ENCODE assay signal across 27 cellular contexts in the genomic region with DNA sequence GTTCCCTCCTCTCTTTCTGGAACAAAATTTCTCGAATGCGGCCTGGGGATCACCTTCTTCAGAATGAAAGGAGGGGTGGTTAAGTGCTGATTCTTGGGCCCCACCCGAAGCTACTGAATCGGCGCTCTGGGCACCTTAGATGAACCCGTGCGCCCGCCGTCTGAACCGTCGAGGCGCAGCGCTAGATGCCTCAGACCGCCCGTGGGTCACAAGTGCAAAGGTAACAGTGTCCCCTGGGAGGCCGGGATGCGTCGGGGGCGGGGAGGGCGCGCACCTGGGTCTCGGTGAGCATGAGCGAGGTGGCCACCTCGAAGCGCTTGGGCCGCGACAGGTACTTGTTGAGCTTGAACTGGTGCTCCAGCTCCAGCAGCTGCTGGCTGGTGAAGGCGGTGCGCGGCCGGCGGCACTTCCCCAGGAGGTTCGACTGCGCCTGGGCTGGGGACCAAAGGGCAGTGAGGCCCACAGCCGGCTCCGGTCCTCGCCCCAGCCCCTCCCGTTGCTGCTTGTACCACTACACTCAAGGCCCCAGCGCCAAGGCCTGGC. TPM values are rescaled to one million over a fixed set of nuclear protein-coding genes. Genes with fewer than 3 reads are reported as not detected.
DNase-seq lines count a peak whose midpoint lies in the region; ATAC-seq, FAIRE-seq and TF ChIP-seq lines count a peak whose summit lies in the region.
"Had no signal": no experiment of that assay in that cellular context is flagged by ENCODE, and none has a peak within 500 bp of the region (broad histone marks: within the 10 kb centered on the region; RNA-seq: fewer than 3 reads in every experiment).

No MANE protein-coding gene starts in this region.

- peak overlapping the region in 1 of 2 donors; percentile 58 for H3K9ac ChIP-seq in colonic mucosa (ENCODE audit: low read depth in 2 of 2, low read length in 2 of 2)
- H3K9ac ChIP-seq in mesendoderm (ENCODE audit: low read length) = no peak overlapping the region
- H3K9ac ChIP-seq in kidney (ENCODE audit: low read length in 2 of 2) = no peak overlapping the region

- peaks cover 79% of the 10 kb centered on the region for H3K27me3 Mint-ChIP-seq in activated CD8-positive, alpha-beta memory T cell treated with anti-CD3 and anti-CD28 coated beads, Interleukin-2, amount 10 ng/mL, durations not matched to agents 7 days and 5 days

- no peak for TF ChIP-seq CTCF in colonic mucosa (IDR thresholded peaks at IDR 0.05)
- no peak for TF ChIP-seq CTCF in upper lobe of right lung (IDR thresholded peaks at IDR 0.05)
- TF ChIP-seq CTCF in kidney (IDR thresholded peaks at IDR 0.05; ENCODE audit: borderline replicate concordance, extremely low read depth, insufficient read depth) = no peak

- no peaks in the 10 kb centered on the region for H3K36me3 Mint-ChIP-seq in activated CD8-positive, alpha-beta memory T cell treated with anti-CD3 and anti-CD28 coated beads, Interleukin-2, amount 10 ng/mL, durations not matched to agents 7 days and 5 days
- H3K36me3 Mint-ChIP-seq: T-cell had no signal

- no peak for ATAC-seq in activated CD8-positive, alpha-beta memory T cell treated with anti-CD3 and anti-CD28 coated beads, Interleukin-2, amount 10 ng/mL, durations not matched to agents 7 days and 5 days
- ATAC-seq in upper lobe of right lung (no peak), GM18868 (IDR thresholded peaks at IDR 0.05; ENCODE audit: unreplicated experiment) (no peak)
- ATAC-seq: A549, left lung, T-cell had no signal

- H3K9me3 Mint-ChIP-seq in activated CD8-positive, alpha-beta memory T cell treated with anti-CD3 and anti-CD28 coated beads, Interleukin-2, amount 10 ng/mL, durations not matched to agents 7 days and 5 days (ENCODE audit: low read depth) = no peaks in the 10 kb centered on the region
- H3K9me3 Mint-ChIP-seq: activated naive CD4-positive, alpha-beta T cell treated with anti-CD3 and anti-CD28 coated beads for 36 hours; neural crest cell; T-cell had no signal

- H3K9me3 ChIP-seq in colonic mucosa = no peaks in the 10 kb centered on the region
- H3K9me3 ChIP-seq in upper lobe of right lung = no peaks in the 10 kb centered on the region
- no peaks in the 10 kb centered on the region for H3K9me3 ChIP-seq in kidney (ENCODE audit: control insufficient read depth in 1 of 2, low read length in 2 of 2)
- H3K9me3 ChIP-seq: A549, esophagus squamous epithelium, left lung, uterus had no signal

- FAIRE-seq in kidney (lab: Jason Lieb, UNC) = no peak
- FAIRE-seq: A549, D721Med had no signal

- no peak overlapping the region for H3K4me3 Mint-ChIP-seq in activated CD8-positive, alpha-beta memory T cell treated with anti-CD3 and anti-CD28 coated beads, Interleukin-2, amount 10 ng/mL, durations not matched to agents 7 days and 5 days
- H3K4me3 Mint-ChIP-seq: T-cell had no signal

- no peak overlapping the region for H3K4ac ChIP-seq in mesendoderm (ENCODE audit: low read depth, low read length)

- H3K23ac ChIP-seq in mesendoderm (ENCODE audit: low read length) = no peak overlapping the region

- H4K8ac ChIP-seq in mesendoderm (ENCODE audit: low read depth, low read length) = no peak overlapping the region

- no peak overlapping the region for H2BK5ac ChIP-seq in mesendoderm (ENCODE audit: low read length)

- H4K5ac ChIP-seq in mesendoderm (ENCODE audit: low read length) = no peak overlapping the region

- no peaks in the 10 kb centered on the region for H3K79me1 ChIP-seq in mesendoderm (ENCODE audit: low read length)

- peaks cover 22% of the 10 kb centered on the region for H3K4me1 ChIP-seq in colonic mucosa
- H3K4me1 ChIP-seq in mesendoderm (ENCODE audit: control insufficient read depth, low read depth, low read length) = no peaks in the 10 kb centered on the region
- H3K4me1 ChIP-seq in upper lobe of right lung = peaks cover 28% of the 10 kb centered on the region
- H3K4me1 ChIP-seq in kidney (ENCODE audit: control insufficient read depth in 1 of 2, insufficient read depth in 1 of 2, low read depth in 1 of 2, low read length in 2 of 2) = peaks cover 0 to 5% of the 10 kb centered on the region in 2 donors

- no peak overlapping the region for H3K27ac Mint-ChIP-seq in activated CD8-positive, alpha-beta memory T cell treated with anti-CD3 and anti-CD28 coated beads, Interleukin-2, amount 10 ng/mL, durations not matched to agents 7 days and 5 days
- H3K27ac Mint-ChIP-seq: activated naive CD4-positive, alpha-beta T cell treated with anti-CD3 and anti-CD28 coated beads for 36 hours; T-cell had no signal

- CTCF ChIA-PET in activated CD8-positive, alpha-beta memory T cell treated with anti-CD3 and anti-CD28 coated beads, Interleukin-2, amount 10 ng/mL, durations not matched to agents 7 days and 5 days (lab: Charles Lee) = no interaction called here

- H3K4me1 Mint-ChIP-seq in activated CD8-positive, alpha-beta memory T cell treated with anti-CD3 and anti-CD28 coated beads, Interleukin-2, amount 10 ng/mL, durations not matched to agents 7 days and 5 days = peaks cover 16% of the 10 kb centered on the region

- H2BK120ac ChIP-seq in mesendoderm (ENCODE audit: low read depth, low read length) = no peak overlapping the region

- H3K27me3 ChIP-seq in colonic mucosa (peaks cover 32% of the 10 kb centered on the region), mesendoderm (ENCODE audit: insufficient read depth, low read length, poor library complexity) (peaks cover 83% of the 10 kb centered on the region), upper lobe of right lung (peaks cover 92% of the 10 kb centered on the region)

- intact Hi-C loops in colonic mucosa (cut with DNase I) = no loop called here
- intact Hi-C loops in upper lobe of right lung (cut with DNase I) = no loop called here
- intact Hi-C loops in kidney (cut with DNase I) = no loop called here

- no peak overlapping the region for H2BK15ac ChIP-seq in mesendoderm (replicated peaks; ENCODE audit: low read depth)

- H3K79me2 ChIP-seq in mesendoderm (ENCODE audit: control insufficient read depth, insufficient read depth, low read length) = no peaks in the 10 kb centered on the region

- H3K56ac ChIP-seq in mesendoderm (ENCODE audit: low read length) = no peak overlapping the region

- no CpG with 5 or more reads among the region's 39 CpGs for WGBS in mesendoderm (ENCODE audit: extremely low coverage, insufficient coverage, low lambda C conversion rate)

- H3K18ac ChIP-seq in mesendoderm (ENCODE audit: low read length) = peak overlapping the region; percentile 8

- no peaks in the 10 kb centered on the region for H3K36me3 ChIP-seq in colonic mucosa
- H3K36me3 ChIP-seq in mesendoderm (ENCODE audit: control insufficient read depth, insufficient read depth, low read length) = no peaks in the 10 kb centered on the region
- H3K36me3 ChIP-seq in upper lobe of right lung = no peaks in the 10 kb centered on the region
- H3K36me3 ChIP-seq in kidney (ENCODE audit: control insufficient read depth in 1 of 2, insufficient read depth in 2 of 2, low read length in 2 of 2) = no peaks in the 10 kb centered on the region
- H3K36me3 ChIP-seq: BE2C, esophagus squamous epithelium, left lung, uterus had no signal

- no peak overlapping the region for H2AK5ac ChIP-seq in mesendoderm (ENCODE audit: low read length)

- H3K4me3 ChIP-seq in colonic mucosa (no peak overlapping the region), mesendoderm (ENCODE audit: low read length) (no peak overlapping the region), upper lobe of right lung (no peak overlapping the region), kidney (ENCODE audit: low read length in 2 of 2) (no peak overlapping the region)
- H3K4me3 ChIP-seq: A549, left lung, uterus had no signal

- H3K27ac ChIP-seq in colonic mucosa (no peak overlapping the region), mesendoderm (ENCODE audit: low read depth, low read length) (no peak overlapping the region), upper lobe of right lung (no peak overlapping the region), kidney (ENCODE audit: low read depth in 2 of 2, low read length in 2 of 2) (no peak overlapping the region)
- H3K27ac ChIP-seq: A549, esophagus squamous epithelium, left lung, uterus had no signal

- no peak overlapping the region for H3K4me2 ChIP-seq in mesendoderm (ENCODE audit: low read length)

- peak; percentile 63 for DNase-seq in activated CD8-positive, alpha-beta memory T cell treated with anti-CD3 and anti-CD28 coated beads, Interleukin-2, amount 50 U/mL, for 48 hours
- no peak for DNase-seq in activated CD8-positive, alpha-beta memory T cell treated with anti-CD3 and anti-CD28 coated beads, Interleukin-2, amount 10 ng/mL, durations not matched to agents 7 days and 5 days
- DNase-seq in colonic mucosa (peak; percentile 72), mesendoderm (peak; percentile 33), upper lobe of right lung (peak; percentile 48), NAMALWA (ENCODE audit: low spot score) (no peak), kidney (no peak)
- DNase-seq: activated CD4-positive, alpha-beta T cell treated with anti-CD3 and anti-CD28 coated beads, Interleukin-2, amount 50 U/mL, for 4 hours; activated naive CD4-positive, alpha-beta T cell treated with anti-CD3 and anti-CD28 coated beads for 36 hours; BE2C; central memory CD4-positive, alpha-beta T cell; esophagus squamous epithelium; KBM-7; NCI-H187 treated with DMSO at 0.1 percent for 48 hours; NCI-H226; NCI-H82; OCI-M1; SHP77; T-cell; uterus had no signal

RNA-seq across cellular contexts. Expression of a gene that starts 4.2 kb away (rescaled TPM):
- not detected for total RNA-seq in activated CD8-positive, alpha-beta memory T cell treated with anti-CD3 and anti-CD28 coated beads, Interleukin-2, amount 10 ng/mL, durations not matched to agents 7 days and 5 days
- total RNA-seq in colonic mucosa = 10 to 100 TPM; 14.5 to 27.4 TPM
- polyA plus RNA-seq in mesendoderm (2013, experiment 1 of 2) = 0.20 TPM
- polyA plus RNA-seq in mesendoderm (2013, experiment 2 of 2) = 0.24 TPM
- 0.93 TPM for total RNA-seq in upper lobe of right lung
- 1.1 TPM for total RNA-seq in kidney
- not detected for polyA plus RNA-seq in kidney (ENCODE audit: insufficient read depth, low read depth, low replicate concordance)
- total RNA-seq: glomerular endothelial cell, mononuclear cell had no signal

RNA-seq across cellular contexts. Expression of a gene that starts 56.8 kb away (rescaled TPM):
- 10 to 100 TPM; 31.9 to 35.0 TPM for total RNA-seq in activated CD8-positive, alpha-beta memory T cell treated with anti-CD3 and anti-CD28 coated beads, Interleukin-2, amount 10 ng/mL, durations not matched to agents 7 days and 5 days
- 10 to 100 TPM; 12.7 to 21.4 TPM for total RNA-seq in colonic mucosa
- 15.8 TPM for polyA plus RNA-seq in mesendoderm (2013, experiment 1 of 2)
- polyA plus RNA-seq in mesendoderm (2013, experiment 2 of 2) = 16.2 TPM
- 20.6 TPM for total RNA-seq in upper lobe of right lung
- total RNA-seq in kidney = 17.6 TPM
- polyA plus RNA-seq in kidney (ENCODE audit: insufficient read depth, low read depth, low replicate concordance) = 5.8 TPM

Comparison
In these comparisons a context has a peak if more than half of its experiments do, and no peak if none do; other contexts are left out.
1. DNase-seq: peak in activated CD8-positive, alpha-beta memory T cell treated with anti-CD3 and anti-CD28 coated beads, Interleukin-2, amount 50 U/mL, for 48 hours (single experiment), colonic mucosa (single experiment), mesendoderm (single experiment) and upper lobe of right lung (single experiment); none in activated CD8-positive, alpha-beta memory T cell treated with anti-CD3 and anti-CD28 coated beads, Interleukin-2, amount 10 ng/mL, durations not matched to agents 7 days and 5 days (single experiment), NAMALWA (single experiment) and kidney (single experiment).